Comparison of ENCODE assay signal across 8 cellular contexts in the genomic region with DNA sequence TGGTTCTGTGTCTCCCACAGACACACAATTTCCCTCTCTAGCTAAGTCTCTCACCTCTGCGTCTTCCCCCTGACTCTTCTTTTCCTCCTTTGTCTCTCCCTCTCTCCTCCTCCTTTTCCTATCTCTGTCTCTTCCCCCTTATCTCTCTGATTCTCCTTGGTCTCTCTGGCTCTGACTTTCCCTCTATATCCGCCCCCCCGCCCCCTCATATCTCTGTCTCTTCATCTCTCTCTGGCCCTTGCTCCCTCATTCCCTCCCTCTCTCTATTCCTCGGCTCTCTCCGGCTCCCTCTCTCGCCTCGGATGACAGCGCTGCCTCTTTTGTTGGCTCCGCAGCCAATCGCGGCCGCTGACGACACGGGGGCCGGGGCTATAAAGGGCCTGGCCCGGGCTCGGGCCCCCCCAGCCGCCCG.
DNase-seq lines count a peak whose midpoint lies in the region; ATAC-seq and TF ChIP-seq lines count a peak whose summit lies in the region.

A gene (plus strand): TSS at position 404 of the 412 bp plus-strand sequence. CDS start 195 bp downstream, outside the sequence.

- peak; percentile 33 for ATAC-seq in HG03025 (IDR thresholded peaks at IDR 0.05; ENCODE audit: low FRiP score, unreplicated experiment)

- POLR2A ChIA-PET in GM10248 (lab: Yijun Ruan, JAX), result interaction anchor here (1.8 to 2.4 kb wide), 2 partner anchors 75 to 231 kb away, joined by 6 to 8 read pairs; a partner anchor contains a TSS

- CTCF ChIA-PET in GM10248 (lab: Yijun Ruan, JAX), result interaction anchor here (0.9 to 3.5 kb wide), 5 partner anchors 15 to 375 kb away, joined by 3 to 16 read pairs (median 4); a partner anchor contains a TSS

- DNase-seq in GM10248 (ENCODE audit: extremely low spot score) (peak; percentile 83), NCI-H345 (lab: John Stamatoyannopoulos, UW) (peak; percentile 81), cerebellar cortex (ENCODE audit: low spot score) (peak; percentile 84), kidney glomerular epithelial cell (lab: John Stamatoyannopoulos, UW) (peak; percentile 35), NK-92 (lab: John Stamatoyannopoulos, UW; ENCODE audit: unreplicated experiment) (no peak)
- DNase-seq in activated CD4-positive, CD25-positive, alpha-beta regulatory T cell treated with anti-CD3 and anti-CD28 coated beads, Interleukin-2, amount 50 U/mL, for 16 hours (ENCODE audit: low read depth, low spot score), result peak; percentile 44
- DNase-seq in stimulated activated CD4-positive, alpha-beta T cell treated with anti-CD3 and anti-CD28 coated beads, Interleukin-15, amount 100 ng/mL, for 1 hour (ENCODE audit: low read depth in 1 of 2, low spot score in 1 of 2), result peak; percentile 38 to 60

- no peak for TF ChIP-seq CTCF in GM10248 (IDR thresholded peaks at IDR 0.05; ENCODE audit: control extremely low read depth, extremely low read depth, low read depth, missing control alignments)
